ENCODE assay signal across 29 cellular contexts in the genomic region with DNA sequence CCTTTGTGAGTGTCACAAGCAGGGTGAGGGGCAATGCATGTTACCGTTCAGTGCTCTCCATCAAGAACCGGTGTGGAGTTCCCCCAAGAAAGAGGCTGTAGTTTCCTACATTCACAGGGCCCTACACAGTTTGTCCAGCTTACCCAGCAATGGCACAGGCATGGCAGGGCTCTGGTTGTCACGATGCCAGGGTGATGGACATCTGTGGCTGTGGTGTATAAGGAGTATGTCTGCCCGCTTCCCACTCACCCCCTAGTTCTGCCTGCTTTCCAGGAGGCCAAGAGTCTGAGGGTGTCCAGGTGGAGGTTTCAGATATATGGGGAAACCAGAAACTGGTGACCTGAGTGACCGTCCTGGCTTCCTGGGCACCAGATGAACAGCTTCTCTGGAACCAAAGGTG.
"Had no signal": no experiment of that assay in that cellular context is flagged by ENCODE, and none has a peak within 500 bp of the region (broad histone marks: within the 10 kb centered on the region; RNA-seq: fewer than 3 reads in every experiment).

No MANE protein-coding gene starts in this region.

- H3K4me3 ChIP-seq: esophagus squamous epithelium, gastroesophageal sphincter, heart right ventricle had no signal

- DNase-seq: activated CD4-positive, alpha-beta memory T cell treated with anti-CD3 and anti-CD28 coated beads, Interleukin-2, amount 10 ng/mL, durations not matched to agents 7 days and 5 days; activated CD4-positive, alpha-beta T cell treated with anti-CD3 and anti-CD28 coated beads for 1 hour; activated CD4-positive, alpha-beta T cell treated with anti-CD3 and anti-CD28 coated beads for 4 hours; activated CD4-positive, alpha-beta T cell treated with anti-CD3 and anti-CD28 coated beads, Interleukin-2, amount 10 ng/mL, durations not matched to agents 7 days and 5 days; activated CD4-positive, alpha-beta T cell treated with anti-CD3 and anti-CD28 coated beads, Interleukin-2, amount 50 U/mL, for 4 hours; activated effector memory CD4-positive, alpha-beta T cell treated with Interleukin-2 at 50 U/mL for 16 hours; activated gamma-delta T cell treated with Interleukin-2 at 50 U/mL for 16 hours; activated naive CD4-positive, alpha-beta T cell treated with anti-CD3 and anti-CD28 coated beads, Interleukin-2, amount 50 U/mL, for 16 hours; activated naive CD4-positive, alpha-beta T cell treated with Interleukin-2 at 50 U/mL for 16 hours; activated T-cell treated with anti-CD3 and anti-CD28 coated beads, Interleukin-2, amount 50 U/mL, for 4 hours; amniotic stem cell; anterior cingulate cortex; brain microvascular endothelial cell; caudate nucleus; cortex of kidney; dermis blood vessel endothelial cell; effector CD8-positive, alpha-beta T cell; esophagus squamous epithelium; foreskin melanocyte; heart right ventricle; T-helper 1 cell; T-helper 17 cell; T1000 had no signal

- FAIRE-seq: astrocyte, colon, endometrium, endothelial cell of umbilical vein had no signal

- H3K4me1 ChIP-seq: gastroesophageal sphincter had no signal

- H3K9me3 ChIP-seq: esophagus squamous epithelium, gastroesophageal sphincter, heart right ventricle had no signal

- H3K27me3 ChIP-seq: esophagus squamous epithelium, gastroesophageal sphincter, heart right ventricle had no signal

- H3K27ac ChIP-seq: brain microvascular endothelial cell, epithelial cell of prostate, esophagus squamous epithelium, gastroesophageal sphincter, heart right ventricle had no signal

- H3K36me3 ChIP-seq: brain microvascular endothelial cell, esophagus squamous epithelium, gastroesophageal sphincter, heart right ventricle had no signal
